In genomic region chr11:119795231-119795630, GRCh38 we compare ENCODE assay signal across 12 cellular contexts.
DNase-seq lines count a peak whose midpoint lies in the region; ATAC-seq and TF ChIP-seq lines count a peak whose summit lies in the region.
"Had no signal": no experiment of that assay in that cellular context is flagged by ENCODE, and none has a peak within 500 bp of the region (broad histone marks: within the 10 kb centered on the region; RNA-seq: fewer than 3 reads in every experiment).

No MANE protein-coding gene starts in this region.

- CTCF ChIA-PET in PC-3 (lab: Charles Lee), result no interaction called here

- H3K9ac ChIP-seq in PC-3 (ENCODE audit: low read length), result no peak overlapping the region

- H3K9me3 ChIP-seq in PC-3 (ENCODE audit: low read length), result no peaks in the 10 kb centered on the region
- H3K9me3 ChIP-seq in osteoblast (ENCODE audit: low read depth, low read length), result no peaks in the 10 kb centered on the region

- peak; percentile 33; the same call in 1 of the 2 replicates for ATAC-seq in PC-3
- ATAC-seq in HG02623 (IDR thresholded peaks at IDR 0.05; ENCODE audit: unreplicated experiment), result no peak
- no peak for ATAC-seq in stimulated activated effector memory CD8-positive, alpha-beta T cell treated with anti-CD3 and anti-CD28 coated beads, Interleukin-12 subunit alpha, Interleukin-12 subunit beta, amount 100 ng/mL, for 72 hours
- no peak for ATAC-seq in activated CD4-positive, CD25-positive, alpha-beta regulatory T cell treated with anti-CD3 and anti-CD28 coated beads, Interleukin-2, amount 50 U/mL, for 24 hours

- H3K9me3 Mint-ChIP-seq in stimulated activated effector memory CD8-positive, alpha-beta T cell treated with anti-CD3 and anti-CD28 coated beads, Interleukin-12 subunit alpha, Interleukin-12 subunit beta, amount 100 ng/mL, for 72 hours, result no peaks in the 10 kb centered on the region
- H3K9me3 Mint-ChIP-seq: CD4-positive, CD25-positive, alpha-beta regulatory T cell had no signal

- H3K4me2 ChIP-seq in PC-3 (ENCODE audit: low read length) (no peak overlapping the region), osteoblast (ENCODE audit: insufficient read depth, low read length) (no peak overlapping the region)

- no peaks in the 10 kb centered on the region for H3F3A ChIP-seq in PC-3 (ENCODE audit: low read length, unreplicated experiment)

- no peaks in the 10 kb centered on the region for H4K20me1 ChIP-seq in PC-3 (ENCODE audit: low read length)
- peaks cover 3% of the 10 kb centered on the region for H4K20me1 ChIP-seq in osteoblast (ENCODE audit: insufficient read depth, low read length)

- no peak overlapping the region for H2AFZ ChIP-seq in PC-3 (ENCODE audit: low read length)
- no peak overlapping the region for H2AFZ ChIP-seq in osteoblast (ENCODE audit: low read length)

- H3K79me2 ChIP-seq in PC-3 (ENCODE audit: low read length) (no peaks in the 10 kb centered on the region), osteoblast (ENCODE audit: insufficient read depth, low read length) (no peaks in the 10 kb centered on the region)

- H3K27ac Mint-ChIP-seq in stimulated activated effector memory CD8-positive, alpha-beta T cell treated with anti-CD3 and anti-CD28 coated beads, Interleukin-12 subunit alpha, Interleukin-12 subunit beta, amount 100 ng/mL, for 72 hours, result no peak overlapping the region
- H3K27ac Mint-ChIP-seq: CD4-positive, CD25-positive, alpha-beta regulatory T cell had no signal

- H3K4me3 Mint-ChIP-seq in stimulated activated effector memory CD8-positive, alpha-beta T cell treated with anti-CD3 and anti-CD28 coated beads, Interleukin-12 subunit alpha, Interleukin-12 subunit beta, amount 100 ng/mL, for 72 hours, result no peak overlapping the region
- H3K4me3 Mint-ChIP-seq: CD4-positive, CD25-positive, alpha-beta regulatory T cell had no signal

- H3K27ac ChIP-seq in PC-3 (ENCODE audit: low read length), result no peak overlapping the region
- H3K27ac ChIP-seq in epithelial cell of prostate, result no peak overlapping the region
- H3K27ac ChIP-seq in osteoblast (ENCODE audit: low read depth, low read length), result no peak overlapping the region

- H3K4me1 ChIP-seq in PC-3 (ENCODE audit: insufficient read depth, low read length), result no peaks in the 10 kb centered on the region
- H3K4me1 ChIP-seq in osteoblast (ENCODE audit: insufficient read depth, low read length), result peaks cover 25% of the 10 kb centered on the region

- H3K27me3 ChIP-seq in PC-3 (ENCODE audit: low read length) (peaks cover 67% of the 10 kb centered on the region), osteoblast (ENCODE audit: insufficient read depth, low read length) (peaks cover 25% of the 10 kb centered on the region)

- H3K36me3 Mint-ChIP-seq in stimulated activated effector memory CD8-positive, alpha-beta T cell treated with anti-CD3 and anti-CD28 coated beads, Interleukin-12 subunit alpha, Interleukin-12 subunit beta, amount 100 ng/mL, for 72 hours, result no peaks in the 10 kb centered on the region
- H3K36me3 Mint-ChIP-seq: CD4-positive, CD25-positive, alpha-beta regulatory T cell had no signal

- peaks cover 6% of the 10 kb centered on the region for H3K4me1 Mint-ChIP-seq in stimulated activated effector memory CD8-positive, alpha-beta T cell treated with anti-CD3 and anti-CD28 coated beads, Interleukin-12 subunit alpha, Interleukin-12 subunit beta, amount 100 ng/mL, for 72 hours
- H3K4me1 Mint-ChIP-seq: CD4-positive, CD25-positive, alpha-beta regulatory T cell had no signal

- DNase-seq in COLO829 (ENCODE audit: low spot score), result peak; percentile 35
- peak; percentile 12 for DNase-seq in PC-3
- DNase-seq in epithelial cell of prostate (ENCODE audit: low read depth, low spot score), result peak; percentile 59
- DNase-seq in osteoblast (ENCODE audit: insufficient read length, low spot score, missing footprints), result peak; percentile 97
- no peak for DNase-seq in activated CD4-positive, alpha-beta T cell treated with anti-CD3 and anti-CD28 coated beads for 48 hours
- DNase-seq in stimulated activated effector memory CD8-positive, alpha-beta T cell treated with anti-CD3 and anti-CD28 coated beads, Interleukin-12 subunit alpha, Interleukin-12 subunit beta, amount 100 ng/mL, for 72 hours (ENCODE audit: low spot score in 2 of 2), result no peak
- DNase-seq: activated CD4-positive, CD25-positive, alpha-beta regulatory T cell; CD4-positive, CD25-positive, alpha-beta regulatory T cell; NCI-H510A; SIG-M5 had no signal

- intact Hi-C loops in PC-3 (cut with micrococcal nuclease), result no loop called here

- no peaks in the 10 kb centered on the region for H3K9me2 ChIP-seq in PC-3 (replicated peaks; ENCODE audit: low read length)

- POLR2A ChIA-PET in PC-3 (lab: Charles Lee; ENCODE audit: unreplicated experiment), result no interaction called here

- TF ChIP-seq CTCF in PC-3 (conservative IDR thresholded peaks at IDR 0.05; ENCODE audit: low read depth, low read length), result no peak
- no peak for TF ChIP-seq CTCF in osteoblast (IDR thresholded peaks at IDR 0.05; ENCODE audit: extremely low read depth, low read depth, low read length)

- no TSS peak for BruUV-seq in PC-3 (replicated peaks; lab: Mats Ljungman, UMichigan)

- H3K36me3 ChIP-seq in PC-3 (ENCODE audit: low read depth, low read length) (no peaks in the 10 kb centered on the region), osteoblast (ENCODE audit: insufficient read depth, low read length) (no peaks in the 10 kb centered on the region)

- H3K4me3 ChIP-seq in PC-3 (ENCODE audit: low read length) (no peak overlapping the region), osteoblast (ENCODE audit: insufficient read depth, low read length) (no peak overlapping the region)

Comparison
In these comparisons a context has a peak if more than half of its experiments do, and no peak if none do; other contexts are left out.
1. DNase-seq: peak in COLO829 (single experiment), PC-3 (single experiment), epithelial cell of prostate (single experiment) and osteoblast (single experiment); none in activated CD4-positive, alpha-beta T cell treated with anti-CD3 and anti-CD28 coated beads for 48 hours (single experiment) and stimulated activated effector memory CD8-positive, alpha-beta T cell treated with anti-CD3 and anti-CD28 coated beads, Interleukin-12 subunit alpha, Interleukin-12 subunit beta, amount 100 ng/mL, for 72 hours (0 of 2).